ENCODE assay signal across 19 cellular contexts in the genomic region with DNA sequence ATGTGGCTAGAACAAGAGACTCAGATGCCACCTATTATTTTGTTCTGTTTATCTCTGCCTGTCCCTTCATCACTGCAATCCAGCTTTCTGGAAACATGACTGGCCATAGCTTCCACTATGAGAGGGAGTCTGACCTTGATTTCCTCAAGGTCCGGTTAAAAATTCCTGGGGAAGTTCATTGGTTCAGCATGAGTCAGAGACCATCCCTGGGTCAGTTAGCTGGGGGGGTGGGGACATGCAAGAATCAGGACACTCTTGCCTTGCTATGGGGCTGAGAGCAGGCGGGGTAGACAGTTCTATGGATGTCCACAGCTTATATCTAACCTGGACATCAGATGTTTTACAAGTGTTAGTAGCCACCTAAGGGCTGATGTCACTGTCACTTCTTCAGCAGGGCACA.
DNase-seq lines count a peak whose midpoint lies in the region; ATAC-seq and TF ChIP-seq lines count a peak whose summit lies in the region.
"Had no signal": no experiment of that assay in that cellular context is flagged by ENCODE, and none has a peak within 500 bp of the region (broad histone marks: within the 10 kb centered on the region; RNA-seq: fewer than 3 reads in every experiment).

No MANE protein-coding gene starts in this region.

- no peak for TF ChIP-seq POLR2A in adrenal gland (IDR thresholded peaks at IDR 0.05)

- WGBS in adrenal gland, 4 donors, result 37 to 65% (median 53%) methylated on average over 2 of the region's 2 CpGs

- H3K9me3 Mint-ChIP-seq in HFFc6 (no peaks in the 10 kb centered on the region), Caco-2 (ENCODE audit: unreplicated experiment) (no peaks in the 10 kb centered on the region)
- H3K9me3 Mint-ChIP-seq: activated CD4-positive, alpha-beta memory T cell treated with anti-CD3 and anti-CD28 coated beads, Interleukin-2, amount 10 ng/mL, durations not matched to agents 7 days and 5 days; brain; CD8-positive, alpha-beta memory T cell; GM23338; nephron; stimulated activated naive CD8-positive, alpha-beta T cell treated with anti-CD3 and anti-CD28 coated beads, Interleukin-15, Interleukin-2, amounts not matched to agents 100 ng/mL and 50 ng/mL, for 24 hours had no signal

- BruUV-seq in Caco-2 (replicated peaks; lab: Mats Ljungman, UMichigan), result no TSS peak

- peaks cover 4% of the 10 kb centered on the region; the same call in 1 of the 2 replicates for H3K27me3 Mint-ChIP-seq in HFFc6 (ENCODE audit: insufficient read depth)
- H3K27me3 Mint-ChIP-seq in Caco-2 (ENCODE audit: insufficient read depth, unreplicated experiment), result no peaks in the 10 kb centered on the region

- H3K4me3 Mint-ChIP-seq in HFFc6 (peak overlapping the region; percentile 23), Caco-2 (ENCODE audit: unreplicated experiment) (no peak overlapping the region)
- H3K4me3 Mint-ChIP-seq: activated CD4-positive, alpha-beta memory T cell treated with anti-CD3 and anti-CD28 coated beads, Interleukin-2, amount 10 ng/mL, durations not matched to agents 7 days and 5 days; brain; CD8-positive, alpha-beta memory T cell; GM23338; nephron; stimulated activated naive CD8-positive, alpha-beta T cell treated with anti-CD3 and anti-CD28 coated beads, Interleukin-15, Interleukin-2, amounts not matched to agents 100 ng/mL and 50 ng/mL, for 24 hours had no signal

- no peaks in the 10 kb centered on the region for H3K27me3 ChIP-seq in adrenal gland
- no peaks in the 10 kb centered on the region for H3K27me3 ChIP-seq in skeletal muscle tissue (ENCODE audit: control insufficient read depth in 3 of 3, insufficient read depth in 3 of 3, low read length in 3 of 3)
- no peaks in the 10 kb centered on the region for H3K27me3 ChIP-seq in Caco-2 (replicated peaks; ENCODE audit: control insufficient read depth, insufficient read depth, low read length)
- H3K27me3 ChIP-seq: vagina had no signal

- CTCF ChIA-PET in Caco-2 (lab: Charles Lee), result interaction anchor here (0.6 kb wide), 1 partner anchor 23 kb away, joined by 4 read pairs; no protein-coding TSS in a partner anchor

- POLR2A ChIA-PET in Caco-2 (lab: Charles Lee), result interaction anchor here (0.5 to 0.6 kb wide), 2 partner anchors 49 to 81 kb away, joined by 5 to 6 read pairs; partner anchors contain the start of gene TENT5C

- TF ChIP-seq CTCF in HFFc6 (IDR thresholded peaks at IDR 0.05), result no peak
- TF ChIP-seq CTCF in adrenal gland (IDR thresholded peaks at IDR 0.05), result no peak
- TF ChIP-seq CTCF in Caco-2 (IDR thresholded peaks at IDR 0.05; ENCODE audit: insufficient read depth in 1 of 2, low read depth in 1 of 2, low read length in 1 of 2, severe bottlenecking in 1 of 2, unreplicated experiment in 1 of 2), result no peak

- no peaks in the 10 kb centered on the region for H3K36me3 ChIP-seq in adrenal gland (replicated peaks in 1 of 2)
- H3K36me3 ChIP-seq in skeletal muscle tissue (ENCODE audit: control insufficient read depth in 3 of 3, insufficient read depth in 3 of 3, low read length in 3 of 3), result no peaks in the 10 kb centered on the region
- no peaks in the 10 kb centered on the region for H3K36me3 ChIP-seq in Caco-2 (ENCODE audit: control insufficient read depth, insufficient read depth, low read length)
- H3K36me3 ChIP-seq: vagina had no signal

- no peak overlapping the region; the same call in 1 of the 2 replicates for H3K27ac Mint-ChIP-seq in HFFc6
- H3K27ac Mint-ChIP-seq in Caco-2 (ENCODE audit: unreplicated experiment), result no peak overlapping the region
- H3K27ac Mint-ChIP-seq: activated CD4-positive, alpha-beta memory T cell treated with anti-CD3 and anti-CD28 coated beads, Interleukin-2, amount 10 ng/mL, durations not matched to agents 7 days and 5 days; brain; CD8-positive, alpha-beta memory T cell; GM23338; nephron; stimulated activated naive CD8-positive, alpha-beta T cell treated with anti-CD3 and anti-CD28 coated beads, Interleukin-15, Interleukin-2, amounts not matched to agents 100 ng/mL and 50 ng/mL, for 24 hours had no signal

- peak overlapping the region in 2 of 5 donors; percentile 24 to 62 for H3K27ac ChIP-seq in adrenal gland
- peak overlapping the region; percentile 86 for H3K27ac ChIP-seq in skeletal muscle tissue (ENCODE audit: low read depth, low read length)
- H3K27ac ChIP-seq: vagina had no signal

- H3K36me3 Mint-ChIP-seq in HFFc6 (ENCODE audit: low read depth) (no peaks in the 10 kb centered on the region), Caco-2 (ENCODE audit: insufficient read depth, unreplicated experiment) (no peaks in the 10 kb centered on the region)
- H3K36me3 Mint-ChIP-seq: brain; CD8-positive, alpha-beta memory T cell had no signal

- ATAC-seq in HG02938 (IDR thresholded peaks at IDR 0.05; ENCODE audit: unreplicated experiment), result no peak
- no peak for ATAC-seq in GM19463 (IDR thresholded peaks at IDR 0.05; ENCODE audit: unreplicated experiment)
- ATAC-seq: left ventricle myocardium superior had no signal

- DNase-seq in HFFc6 (peak; percentile 20), adrenal gland (peak; percentile 45 to 80 (median 73)), glomerular endothelial cell (ENCODE audit: extremely low read depth, low read depth, low spot score) (peak; percentile 44), Caco-2 (no peak)
- DNase-seq: activated CD4-positive, alpha-beta memory T cell treated with anti-CD3 and anti-CD28 coated beads, Interleukin-2, amount 10 ng/mL, durations not matched to agents 7 days and 5 days; CD8-positive, alpha-beta memory T cell; GF-D8; hippocampal formation; left ventricle myocardium superior; NCI-H2081; SIG-M5 had no signal

- H3K4me1 Mint-ChIP-seq in HFFc6 (ENCODE audit: low read depth) (peaks cover 51% of the 10 kb centered on the region), Caco-2 (ENCODE audit: low read depth, unreplicated experiment) (peaks cover 12% of the 10 kb centered on the region)
- H3K4me1 Mint-ChIP-seq: activated CD4-positive, alpha-beta memory T cell treated with anti-CD3 and anti-CD28 coated beads, Interleukin-2, amount 10 ng/mL, durations not matched to agents 7 days and 5 days; brain; GM23338; nephron had no signal

- H3K4me1 ChIP-seq in adrenal gland (replicated peaks in 1 of 2), result peaks cover 0 to 18% of the 10 kb centered on the region in 2 donors
- peaks cover 49 to 55% (median 49%) of the 10 kb centered on the region in 3 donors for H3K4me1 ChIP-seq in skeletal muscle tissue (ENCODE audit: control insufficient read depth in 3 of 3, insufficient read depth in 3 of 3, low read length in 3 of 3)
- no peaks in the 10 kb centered on the region for H3K4me1 ChIP-seq in Caco-2
- H3K4me1 ChIP-seq: vagina had no signal

- H3K9me3 ChIP-seq in adrenal gland (replicated peaks in 1 of 3), result no peaks in the 10 kb centered on the region
- H3K9me3 ChIP-seq in skeletal muscle tissue (ENCODE audit: control insufficient read depth in 3 of 3, low read length in 3 of 3), result no peaks in the 10 kb centered on the region
- H3K9me3 ChIP-seq in Caco-2, result no peaks in the 10 kb centered on the region
- H3K9me3 ChIP-seq: vagina had no signal

- H3K4me3 ChIP-seq in adrenal gland, result no peak overlapping the region
- no peak overlapping the region for H3K4me3 ChIP-seq in skeletal muscle tissue (ENCODE audit: low read length in 3 of 3)
- H3K4me3 ChIP-seq in Caco-2 (ENCODE audit: low read depth, low read length), result no peak overlapping the region
- H3K4me3 ChIP-seq: GM23338, vagina had no signal

- intact Hi-C loops in adrenal gland (cut with DNase I) (no loop called here), Caco-2 (cut with micrococcal nuclease; ENCODE audit: unreplicated experiment) (no loop called here)

- H3K9ac ChIP-seq in skeletal muscle tissue (ENCODE audit: low read depth in 1 of 3, low read length in 3 of 3), result no peak overlapping the region

Comparison
In these comparisons a context has a peak if more than half of its experiments do, and no peak if none do; other contexts are left out.
1. DNase-seq: peak in HFFc6 (single experiment), adrenal gland (7 of 7) and glomerular endothelial cell (single experiment); none in Caco-2 (0 of 2).